Comparison of ENCODE assay signal across 9 cellular contexts in the genomic region with DNA sequence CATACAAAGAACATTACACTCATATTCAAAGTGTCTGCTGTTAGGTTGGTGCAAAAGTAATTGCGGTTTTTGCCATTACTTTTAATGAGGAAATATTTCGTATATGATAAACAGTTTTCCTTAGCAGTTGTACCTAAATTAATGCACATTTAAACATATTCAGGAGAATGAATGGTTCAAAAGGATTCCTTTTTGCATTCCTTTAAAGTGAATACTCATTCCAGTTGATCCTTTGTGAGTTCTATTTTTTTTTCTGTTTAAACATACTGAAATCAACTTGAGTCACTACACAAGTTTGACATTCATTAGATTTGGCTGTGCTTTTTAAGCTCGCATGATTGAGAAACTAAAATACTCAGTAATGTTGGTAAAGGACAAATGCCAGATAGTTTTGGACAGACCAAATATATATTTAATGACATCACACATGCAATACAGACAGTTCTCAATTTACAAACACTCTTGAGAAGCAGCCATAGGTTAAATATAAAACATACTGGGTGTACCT. TPM values are rescaled to one million over a fixed set of nuclear protein-coding genes. Genes with fewer than 3 reads are reported as not detected.
DNase-seq lines count a peak whose midpoint lies in the region; ATAC-seq and TF ChIP-seq lines count a peak whose summit lies in the region.
"Had no signal": no experiment of that assay in that cellular context is flagged by ENCODE, and none has a peak within 500 bp of the region (broad histone marks: within the 10 kb centered on the region; RNA-seq: fewer than 3 reads in every experiment).

No MANE protein-coding gene starts in this region.

- H3K36me3 Mint-ChIP-seq in activated CD4-positive, alpha-beta T cell treated with anti-CD3 and anti-CD28 coated beads for 36 hours (ENCODE audit: low read depth), result peaks cover 12% of the 10 kb centered on the region
- H3K36me3 Mint-ChIP-seq: brain had no signal

- no peak for ATAC-seq in sciatic nerve
- ATAC-seq in activated CD4-positive, alpha-beta T cell treated with anti-CD3 and anti-CD28 coated beads for 36 hours, result no peak

- H3K4me3 ChIP-seq in NB4 (ENCODE audit: low read depth, low read length) (peak overlapping the region; percentile 47), rectal smooth muscle tissue (ENCODE audit: low read length) (no peak overlapping the region)

- no peaks in the 10 kb centered on the region for H3K27me3 Mint-ChIP-seq in activated CD4-positive, alpha-beta T cell treated with anti-CD3 and anti-CD28 coated beads for 36 hours

- CTCF ChIA-PET in activated CD4-positive, alpha-beta T cell treated with anti-CD3 and anti-CD28 coated beads for 36 hours (lab: Charles Lee), result interaction anchor here (0.7 kb wide), 1 partner anchor 223 kb away, joined by 3 read pairs; no protein-coding TSS in a partner anchor

- DNase-seq in EL (peak; percentile 95), NB4 (ENCODE audit: low read depth) (no peak), dermis blood vessel endothelial cell (peak; percentile 53), sciatic nerve (ENCODE audit: low spot score) (no peak), NCI-H774 (lab: John Stamatoyannopoulos, UW) (no peak), activated gamma-delta T cell (lab: John Stamatoyannopoulos, UW) (no peak)
- no peak for DNase-seq in activated CD4-positive, alpha-beta T cell treated with anti-CD3 and anti-CD28 coated beads for 36 hours

- H3K4me3 Mint-ChIP-seq in activated CD4-positive, alpha-beta T cell treated with anti-CD3 and anti-CD28 coated beads for 36 hours, result no peak overlapping the region

- H3K36me3 ChIP-seq in rectal smooth muscle tissue (ENCODE audit: control insufficient read depth, insufficient read depth, low read length), result no peaks in the 10 kb centered on the region

- no peaks in the 10 kb centered on the region for H3K27me3 ChIP-seq in rectal smooth muscle tissue (ENCODE audit: control insufficient read depth, insufficient read depth, low read length)

- H3K9me3 Mint-ChIP-seq in activated CD4-positive, alpha-beta T cell treated with anti-CD3 and anti-CD28 coated beads for 36 hours (ENCODE audit: low read depth), result no peaks in the 10 kb centered on the region
- H3K9me3 Mint-ChIP-seq: brain had no signal

- H3K27ac ChIP-seq in rectal smooth muscle tissue (ENCODE audit: low read depth, low read length), result peak overlapping the region; percentile 35

- POLR2A ChIA-PET in activated CD4-positive, alpha-beta T cell treated with anti-CD3 and anti-CD28 coated beads for 36 hours (lab: Charles Lee), result no interaction called here

- H3K4me1 ChIP-seq in rectal smooth muscle tissue (ENCODE audit: control insufficient read depth, insufficient read depth, low read length), result peaks cover 25% of the 10 kb centered on the region

- H3K27ac Mint-ChIP-seq in activated CD4-positive, alpha-beta T cell treated with anti-CD3 and anti-CD28 coated beads for 36 hours, result no peak overlapping the region

- intact Hi-C loops in sciatic nerve (cut with DNase I), result no loop called here
- intact Hi-C loops in activated CD4-positive, alpha-beta T cell treated with anti-CD3 and anti-CD28 coated beads for 36 hours (cut with DNase I, micrococcal nuclease), result loop anchor here in 1 of 2 experiments (10.0 kb wide), 1 partner anchor 1152 kb away; no protein-coding TSS in a partner anchor

- no peak for TF ChIP-seq POLR2A in NB4 (IDR thresholded peaks at IDR 0.05; ENCODE audit: extremely low read depth, insufficient read length)

- H3K4me1 Mint-ChIP-seq in activated CD4-positive, alpha-beta T cell treated with anti-CD3 and anti-CD28 coated beads for 36 hours, result peaks cover 56% of the 10 kb centered on the region

- no peak overlapping the region for H3K9ac ChIP-seq in rectal smooth muscle tissue (ENCODE audit: low read length)

- no peak for TF ChIP-seq CTCF in NB4 (IDR thresholded peaks at IDR 0.05; ENCODE audit: low read depth, low read length)

RNA-seq across cellular contexts. Expression of gene SLC38A2, which starts 13.8 kb away (rescaled TPM):
- total RNA-seq in dermis blood vessel endothelial cell (618 and 745 TPM in 2 replicates), sciatic nerve (285 TPM)
- total RNA-seq in activated CD4-positive, alpha-beta T cell treated with anti-CD3 and anti-CD28 coated beads for 36 hours, result 100 to 1,000 TPM; 211 to 296 TPM

Comparison
In these comparisons a context has a peak if more than half of its experiments do, and no peak if none do; other contexts are left out.
1. DNase-seq: peak in EL (single experiment) and dermis blood vessel endothelial cell (single experiment); none in NB4 (single experiment), sciatic nerve (single experiment), activated CD4-positive, alpha-beta T cell treated with anti-CD3 and anti-CD28 coated beads for 36 hours (single experiment), NCI-H774 (single experiment) and activated gamma-delta T cell (single experiment).